Comparison of ENCODE assay signal across 18 cellular contexts in genomic region chr3:110378481-110378880, GRCh38.
DNase-seq lines count a peak whose midpoint lies in the region; ATAC-seq, FAIRE-seq and TF ChIP-seq lines count a peak whose summit lies in the region.
"Had no signal": no experiment of that assay in that cellular context is flagged by ENCODE, and none has a peak within 500 bp of the region (broad histone marks: within the 10 kb centered on the region; RNA-seq: fewer than 3 reads in every experiment).

No MANE protein-coding gene starts in this region.

- no peaks in the 10 kb centered on the region for H3K27me3 ChIP-seq in H1 (replicated peaks in 1 of 4; ENCODE audit: control insufficient read depth in 3 of 4, extremely low read depth in 1 of 4, insufficient read depth in 3 of 4, low read length in 3 of 4)
- H3K27me3 ChIP-seq in esophagus muscularis mucosa = no peaks in the 10 kb centered on the region
- H3K27me3 ChIP-seq in aorta (ENCODE audit: control insufficient read depth in 1 of 2, insufficient read depth in 2 of 2, low read length in 1 of 2) = no peaks in the 10 kb centered on the region

- TF ChIP-seq POLR2A in H1 (IDR thresholded peaks at IDR 0.05; ENCODE audit: control extremely low read depth in 1 of 2, low read depth in 2 of 2, low read length in 2 of 2) (no peak), esophagus muscularis mucosa (IDR thresholded peaks at IDR 0.05; ENCODE audit: low read depth) (no peak)

- 80% methylated on average over 4 of the region's 4 CpGs; no CpG with 5 or more reads in 1 of the 2 experiments for WGBS in H1 (ENCODE audit: extremely low coverage in 1 of 2, insufficient coverage in 1 of 2, insufficient read length in 1 of 2, insufficient replicate concordance in 2 of 2, low coverage in 1 of 2, low lambda C conversion rate in 2 of 2, missing lambda C conversion rate in 1 of 2), 2 experiments
- WGBS in esophagus muscularis mucosa = 82% methylated on average over 4 of the region's 4 CpGs
- WGBS in aorta, 2 donors = 74 to 77% methylated on average over 4 of the region's 4 CpGs

- no peaks in the 10 kb centered on the region for H3K79me1 ChIP-seq in H1 (ENCODE audit: low read depth, low read length)

- no peak for TF ChIP-seq RAD21 in H1 (IDR thresholded peaks at IDR 0.05 in 1 of 2, conservative IDR thresholded peaks at IDR 0.05 in 1 of 2; ENCODE audit: low read depth in 2 of 2, low read length in 2 of 2)

- H3K4me2 ChIP-seq in H1 (ENCODE audit: insufficient read depth in 1 of 2, low read depth in 2 of 2, low read length in 2 of 2) = no peak overlapping the region
- H3K4me2 ChIP-seq: PC-9 had no signal

- no peak overlapping the region for H3K4me3 Mint-ChIP-seq in HFFc6

- peak overlapping the region; percentile 61 for H3K27ac Mint-ChIP-seq in HFFc6

- CTCF ChIA-PET in H1 (lab: Charles Lee; ENCODE audit: partially characterized antibody) = interaction anchor here (0.7 kb wide), 1 partner anchor 12 kb away, joined by 3 read pairs; no protein-coding TSS in a partner anchor

- no peaks in the 10 kb centered on the region for H3K9me3 Mint-ChIP-seq in HFFc6

- POLR2A ChIA-PET in H1 (lab: Charles Lee; ENCODE audit: partially characterized antibody) = no interaction called here

- intact Hi-C loops in esophagus muscularis mucosa (cut with DNase I) (no loop called here), aorta (cut with DNase I) (no loop called here)

- no peak overlapping the region for H2BK12ac ChIP-seq in H1 (ENCODE audit: low read depth, low read length)

- H3K56ac ChIP-seq in H1 (replicated peaks; ENCODE audit: insufficient read length, low read depth, low read length) = no peak overlapping the region

- H2BK15ac ChIP-seq in H1 (ENCODE audit: low read length) = no peak overlapping the region

- H4K8ac ChIP-seq in H1 (ENCODE audit: extremely low read depth, insufficient read depth, low read length) = no peak overlapping the region

- H3K4me3 ChIP-seq in H1 (ENCODE audit: extremely low read depth in 1 of 4, insufficient read depth in 2 of 4, low read depth in 3 of 4, low read length in 4 of 4) (no peak overlapping the region), esophagus muscularis mucosa (no peak overlapping the region), aorta (ENCODE audit: low read length in 2 of 2) (no peak overlapping the region)
- H3K4me3 ChIP-seq: HAP-1, K562, PC-9 had no signal

- no peak overlapping the region for H3K23ac ChIP-seq in H1 (ENCODE audit: insufficient read length)

- no peak overlapping the region for H4K5ac ChIP-seq in H1 (ENCODE audit: insufficient read length, low read depth, low read length)

- no peak overlapping the region for H3K14ac ChIP-seq in H1 (ENCODE audit: insufficient read length)

- no peaks in the 10 kb centered on the region for H3K23me2 ChIP-seq in H1 (ENCODE audit: low read depth, low read length)

- no peak overlapping the region for H3K4ac ChIP-seq in H1 (replicated peaks; ENCODE audit: insufficient read length, low read depth, low read length)

- H3K4me1 ChIP-seq in H1 (replicated peaks in 1 of 4; ENCODE audit: control insufficient read depth in 3 of 4, insufficient read depth in 4 of 4, low read length in 3 of 4) = no peaks in the 10 kb centered on the region
- no peaks in the 10 kb centered on the region for H3K4me1 ChIP-seq in esophagus muscularis mucosa
- no peaks in the 10 kb centered on the region for H3K4me1 ChIP-seq in aorta (ENCODE audit: control insufficient read depth in 1 of 2, insufficient read depth in 2 of 2, low read length in 2 of 2)
- H3K4me1 ChIP-seq: HAP-1 had no signal

- TF ChIP-seq CTCF in HFFc6 (IDR thresholded peaks at IDR 0.05) (no peak), H1 (IDR thresholded peaks at IDR 0.05; ENCODE audit: control extremely low read depth in 1 of 3, insufficient read depth in 1 of 3, low read depth in 1 of 3, low read length in 3 of 3) (no peak), esophagus muscularis mucosa (IDR thresholded peaks at IDR 0.05) (no peak)

- no peak overlapping the region for H2BK5ac ChIP-seq in H1 (ENCODE audit: low read depth, low read length)

- no peaks in the 10 kb centered on the region for H3K27me3 Mint-ChIP-seq in HFFc6 (ENCODE audit: insufficient read depth)

- no peaks in the 10 kb centered on the region for H3K36me3 Mint-ChIP-seq in HFFc6 (ENCODE audit: low read depth)

- TF ChIP-seq EP300 in H1 (IDR thresholded peaks at IDR 0.05; ENCODE audit: borderline replicate concordance in 1 of 2, low read depth in 2 of 2, low read length in 2 of 2) (no peak), esophagus muscularis mucosa (IDR thresholded peaks at IDR 0.05) (no peak)

- H3K27ac ChIP-seq in H1 (ENCODE audit: low read depth, low read length) (no peak overlapping the region), esophagus muscularis mucosa (replicated peaks in 1 of 4) (no peak overlapping the region), caudate nucleus (ENCODE audit: low read depth, low read length) (no peak overlapping the region), aorta (ENCODE audit: low read depth in 1 of 2, low read length in 2 of 2) (no peak overlapping the region)
- H3K27ac ChIP-seq: HL-60, PC-9 had no signal

- H3K36me3 ChIP-seq in H1 (ENCODE audit: control insufficient read depth in 2 of 4, insufficient read depth in 4 of 4, low read length in 3 of 4) (no peaks in the 10 kb centered on the region), esophagus muscularis mucosa (no peaks in the 10 kb centered on the region), aorta (ENCODE audit: control insufficient read depth in 1 of 2, insufficient read depth in 2 of 2, low read length in 1 of 2) (no peaks in the 10 kb centered on the region)
- H3K36me3 ChIP-seq: HAP-1 had no signal

- H2BK20ac ChIP-seq in H1 (ENCODE audit: low read length) = no peak overlapping the region

- DNase-seq in EH (ENCODE audit: low read depth) (peak; percentile 55), HFFc6 (no peak), H1 (ENCODE audit: low read depth in 1 of 2, low spot score in 2 of 2) (no peak), iris pigment epithelial cell (ENCODE audit: low read depth) (peak; percentile 60), esophagus muscularis mucosa (ENCODE audit: extremely low spot score) (no peak), caudate nucleus (lab: John Stamatoyannopoulos, UW) (no peak), aorta (no peak)
- DNase-seq: Calu3, DMS79, NCI-H1092 treated with DMSO at 0.1 percent for 48 hours, NCI-H1694, NCI-H2107, NCI-H345, PC-9 had no signal

- no peak overlapping the region for H4K91ac ChIP-seq in H1 (replicated peaks; ENCODE audit: insufficient read length, low read length)

- FAIRE-seq in H1 (lab: Jason Lieb, UNC) = no peak
- FAIRE-seq: K562 had no signal

- H3K9ac ChIP-seq in H1 (replicated peaks in 1 of 4; ENCODE audit: extremely low read depth in 1 of 4, low read depth in 3 of 4, low read length in 3 of 4) = no peak overlapping the region

- H2AFZ ChIP-seq in H1 (ENCODE audit: low read length) = 0 out of 2 replicates have a peak overlapping the region, but pooled peaks have one; percentile 13
- H2AFZ ChIP-seq: PC-9 had no signal

- H4K20me1 ChIP-seq in H1 (replicated peaks in 1 of 2; ENCODE audit: control insufficient read depth in 1 of 2, insufficient read depth in 2 of 2, low read length in 2 of 2) = no peaks in the 10 kb centered on the region

- H3K18ac ChIP-seq in H1 (ENCODE audit: extremely low read depth, low read length) = no peak overlapping the region

- peaks cover 19% of the 10 kb centered on the region for H3K4me1 Mint-ChIP-seq in HFFc6 (ENCODE audit: low read depth)

- no peak overlapping the region for H2AK5ac ChIP-seq in H1 (ENCODE audit: low read depth, low read length)

- H2BK120ac ChIP-seq in H1 (replicated peaks; ENCODE audit: low read depth, low read length) = no peak overlapping the region

- no peak for ATAC-seq in HG03571 (IDR thresholded peaks at IDR 0.05; ENCODE audit: unreplicated experiment)
- no peak for ATAC-seq in aorta (ENCODE audit: low FRiP score)
- ATAC-seq: K562 had no signal

- no peaks in the 10 kb centered on the region for H3K9me3 ChIP-seq in H1 (ENCODE audit: insufficient read depth in 2 of 2, low read depth in 1 of 2, low read length in 1 of 2)
- H3K9me3 ChIP-seq in esophagus muscularis mucosa = no peaks in the 10 kb centered on the region
- no peaks in the 10 kb centered on the region for H3K9me3 ChIP-seq in aorta (ENCODE audit: control insufficient read depth, low read length)
- H3K9me3 ChIP-seq: HAP-1 had no signal

- H3K79me2 ChIP-seq in H1 (ENCODE audit: control insufficient read depth in 1 of 2, insufficient read depth in 2 of 2, low read length in 2 of 2) = no peaks in the 10 kb centered on the region

TF ChIP-seq in H1, 55 proteins besides CTCF, POLR2A, EP300 and RAD21:
- TF ChIP-seq SIX5 (IDR thresholded peaks at IDR 0.05; ENCODE audit: low read depth, low read length) = no peak

Comparison
In these comparisons a context has a peak if more than half of its experiments do, and no peak if none do; other contexts are left out.
1. DNase-seq: peak in EH (single experiment) and iris pigment epithelial cell (single experiment); none in HFFc6 (single experiment), H1 (0 of 2), esophagus muscularis mucosa (single experiment), caudate nucleus (0 of 61) and aorta (0 of 2).